11 cellular contexts compared by ENCODE assay signal in genomic region chr7:6367701-6368211, GRCh38. TPM values are rescaled to one million over a fixed set of nuclear protein-coding genes. Genes with fewer than 3 reads are reported as not detected.
DNase-seq lines count a peak whose midpoint lies in the region; TF ChIP-seq lines count a peak whose summit lies in the region.
"Had no signal": no experiment of that assay in that cellular context is flagged by ENCODE, and none has a peak within 500 bp of the region (broad histone marks: within the 10 kb centered on the region; RNA-seq: fewer than 3 reads in every experiment).

No MANE protein-coding gene starts in this region.

- H3K4me3 Mint-ChIP-seq in endothelial cell (ENCODE audit: unreplicated experiment) (no peak overlapping the region), osteocyte (ENCODE audit: unreplicated experiment) (no peak overlapping the region)
- H3K4me3 Mint-ChIP-seq in activated CD4-positive, alpha-beta T cell treated with anti-CD3 and anti-CD28 coated beads, Interleukin-2, amount 10 ng/mL, durations not matched to agents 7 days and 5 days: no peak overlapping the region
- no peak overlapping the region for H3K4me3 Mint-ChIP-seq in CD4-positive, alpha-beta memory T cell
- H3K4me3 Mint-ChIP-seq: activated naive CD8-positive, alpha-beta T cell treated with anti-CD3 and anti-CD28 coated beads, Interleukin-2, amount 50 U/mL, for 24 hours had no signal

- DNase-seq in GM23248 (peak; percentile 67), PC-9 (peak in 1 of 2 experiments; percentile 63), endothelial cell (ENCODE audit: low spot score) (no peak), osteocyte (ENCODE audit: extremely low spot score, unreplicated experiment) (no peak), NCI-H446 (lab: John Stamatoyannopoulos, UW) (no peak)
- no peak for DNase-seq in activated CD8-positive, alpha-beta memory T cell treated with anti-CD3 and anti-CD28 coated beads for 24 hours
- DNase-seq in activated CD4-positive, alpha-beta T cell treated with anti-CD3 and anti-CD28 coated beads, Interleukin-2, amount 10 ng/mL, durations not matched to agents 7 days and 5 days: no peak
- no peak for DNase-seq in CD4-positive, alpha-beta memory T cell
- DNase-seq: activated naive CD8-positive, alpha-beta T cell treated with anti-CD3 and anti-CD28 coated beads, Interleukin-2, amount 50 U/mL, for 24 hours; Karpas-422; stimulated activated CD4-positive, alpha-beta T cell treated with anti-CD3 and anti-CD28 coated beads, Interleukin-2, amount 100 ng/mL, for 48 hours had no signal

- H3K4me1 ChIP-seq in GM23248 (ENCODE audit: insufficient read depth): peaks cover 5% of the 10 kb centered on the region; the same call in 1 of the 2 replicates
- peaks cover 10% of the 10 kb centered on the region for H3K4me1 ChIP-seq in PC-9 (replicated peaks; ENCODE audit: insufficient read depth)
- H3K4me1 ChIP-seq in CD4-positive, alpha-beta memory T cell (ENCODE audit: insufficient read depth, low read length): no peaks in the 10 kb centered on the region

- H3K4me1 Mint-ChIP-seq in endothelial cell (ENCODE audit: unreplicated experiment) (peaks cover 3% of the 10 kb centered on the region), osteocyte (ENCODE audit: unreplicated experiment) (peaks cover 12% of the 10 kb centered on the region)
- peaks cover 10% of the 10 kb centered on the region for H3K4me1 Mint-ChIP-seq in activated CD4-positive, alpha-beta T cell treated with anti-CD3 and anti-CD28 coated beads, Interleukin-2, amount 10 ng/mL, durations not matched to agents 7 days and 5 days
- H3K4me1 Mint-ChIP-seq in CD4-positive, alpha-beta memory T cell: peaks cover 0 to 2% (median under 1%) of the 10 kb centered on the region in 4 donors

- H3K27me3 Mint-ChIP-seq in endothelial cell (ENCODE audit: unreplicated experiment) (peaks cover 2% of the 10 kb centered on the region), osteocyte (ENCODE audit: unreplicated experiment) (no peaks in the 10 kb centered on the region)
- no peaks in the 10 kb centered on the region for H3K27me3 Mint-ChIP-seq in activated CD4-positive, alpha-beta T cell treated with anti-CD3 and anti-CD28 coated beads, Interleukin-2, amount 10 ng/mL, durations not matched to agents 7 days and 5 days
- no peaks in the 10 kb centered on the region for H3K27me3 Mint-ChIP-seq in CD4-positive, alpha-beta memory T cell
- H3K27me3 Mint-ChIP-seq: activated naive CD8-positive, alpha-beta T cell treated with anti-CD3 and anti-CD28 coated beads, Interleukin-2, amount 50 U/mL, for 24 hours had no signal

- no peaks in the 10 kb centered on the region for H3K9me3 Mint-ChIP-seq in endothelial cell (ENCODE audit: unreplicated experiment)
- H3K9me3 Mint-ChIP-seq in osteocyte (ENCODE audit: unreplicated experiment): no peaks in the 10 kb centered on the region
- H3K9me3 Mint-ChIP-seq in activated CD4-positive, alpha-beta T cell treated with anti-CD3 and anti-CD28 coated beads, Interleukin-2, amount 10 ng/mL, durations not matched to agents 7 days and 5 days: no peaks in the 10 kb centered on the region
- no peaks in the 10 kb centered on the region for H3K9me3 Mint-ChIP-seq in CD4-positive, alpha-beta memory T cell
- H3K9me3 Mint-ChIP-seq: activated naive CD8-positive, alpha-beta T cell treated with anti-CD3 and anti-CD28 coated beads, Interleukin-2, amount 50 U/mL, for 24 hours had no signal

- H3K27ac ChIP-seq in GM23248 (peak overlapping the region; percentile 43), PC-9 (peak overlapping the region; percentile 18; the same call in 1 of the 2 replicates)
- no peak overlapping the region for H3K27ac ChIP-seq in CD4-positive, alpha-beta memory T cell (ENCODE audit: low read depth, low read length)

- no peaks in the 10 kb centered on the region for H3K36me3 ChIP-seq in GM23248 (ENCODE audit: low read depth)
- no peaks in the 10 kb centered on the region for H3K36me3 ChIP-seq in PC-9 (ENCODE audit: low read depth)
- no peaks in the 10 kb centered on the region for H3K36me3 ChIP-seq in CD4-positive, alpha-beta memory T cell (ENCODE audit: insufficient read depth, low read length)

- H3K27ac Mint-ChIP-seq in endothelial cell (ENCODE audit: unreplicated experiment): peak overlapping the region; percentile 31
- peak overlapping the region; percentile 73 for H3K27ac Mint-ChIP-seq in osteocyte (ENCODE audit: unreplicated experiment)
- H3K27ac Mint-ChIP-seq in activated CD4-positive, alpha-beta T cell treated with anti-CD3 and anti-CD28 coated beads, Interleukin-2, amount 10 ng/mL, durations not matched to agents 7 days and 5 days: no peak overlapping the region
- no peak overlapping the region for H3K27ac Mint-ChIP-seq in CD4-positive, alpha-beta memory T cell
- H3K27ac Mint-ChIP-seq: activated naive CD8-positive, alpha-beta T cell treated with anti-CD3 and anti-CD28 coated beads, Interleukin-2, amount 50 U/mL, for 24 hours had no signal

- H3K79me2 ChIP-seq in GM23248 (ENCODE audit: insufficient read depth) (no peaks in the 10 kb centered on the region), PC-9 (ENCODE audit: low read depth) (no peaks in the 10 kb centered on the region)

- H3F3A ChIP-seq in GM23248 (ENCODE audit: insufficient read depth) (0 out of 2 replicates have a peak, but pooled peaks cover 4% of the 10 kb centered on the region), PC-9 (ENCODE audit: insufficient read depth, low read depth) (peaks cover 22% of the 10 kb centered on the region)

- in situ Hi-C loops in GM23248 (cut with MboI): no loop called here

- no peak for TF ChIP-seq CTCF in PC-9 (conservative IDR thresholded peaks at IDR 0.05)
- no peak for TF ChIP-seq CTCF in endothelial cell (IDR thresholded peaks at IDR 0.05; ENCODE audit: unreplicated experiment)
- TF ChIP-seq CTCF in osteocyte (IDR thresholded peaks at IDR 0.05): no peak

- H3K9me2 ChIP-seq in GM23248 (ENCODE audit: insufficient read depth): no peaks in the 10 kb centered on the region
- H3K9me2 ChIP-seq in PC-9 (ENCODE audit: insufficient read depth): no peaks in the 10 kb centered on the region

- intact Hi-C loops in PC-9 (cut with micrococcal nuclease; ENCODE audit: unreplicated experiment): no loop called here
- intact Hi-C loops in CD4-positive, alpha-beta memory T cell (cut with micrococcal nuclease): no loop called here

- peak overlapping the region; percentile 6 for H3K4me2 ChIP-seq in GM23248 (ENCODE audit: unreplicated experiment)
- peak overlapping the region; percentile 17 for H3K4me2 ChIP-seq in PC-9

- 62 to 68% methylated on average over 4 of the region's 4 CpGs for WGBS in GM23248 (ENCODE audit: low coverage in 1 of 2, low lambda C conversion rate in 2 of 2, missing lambda C conversion rate in 2 of 2), 2 experiments

- POLR2A ChIA-PET in PC-9 (lab: Charles Lee; ENCODE audit: unreplicated experiment): interaction anchor here (0.5 to 0.6 kb wide), 3 partner anchors 39 to 1398 kb away, joined by 5 to 7 read pairs (median 6); no protein-coding TSS in a partner anchor
- POLR2A ChIA-PET in activated CD4-positive, alpha-beta T cell treated with anti-CD3 and anti-CD28 coated beads, Interleukin-2, amount 10 ng/mL, durations not matched to agents 7 days and 5 days (lab: Charles Lee): no interaction called here
- POLR2A ChIA-PET in CD4-positive, alpha-beta memory T cell (lab: Charles Lee; ENCODE audit: partially characterized antibody): no interaction called here

- H2AFZ ChIP-seq in GM23248 (peak overlapping the region; percentile 85), PC-9 (no peak overlapping the region; the same call in 1 of the 2 replicates)

- H4K20me1 ChIP-seq in GM23248 (ENCODE audit: insufficient read depth) (no peaks in the 10 kb centered on the region), PC-9 (ENCODE audit: insufficient read depth) (no peaks in the 10 kb centered on the region)

- CTCF ChIA-PET in PC-9 (lab: Charles Lee): interaction anchor here (0.6 to 0.9 kb wide), 2 partner anchors 16 to 18 kb away, joined by 4 to 14 read pairs; no protein-coding TSS in a partner anchor
- CTCF ChIA-PET in activated CD4-positive, alpha-beta T cell treated with anti-CD3 and anti-CD28 coated beads, Interleukin-2, amount 10 ng/mL, durations not matched to agents 7 days and 5 days (lab: Charles Lee): no interaction called here
- CTCF ChIA-PET in CD4-positive, alpha-beta memory T cell (lab: Charles Lee; ENCODE audit: partially characterized antibody): no interaction called here

- H3K9me3 ChIP-seq in GM23248 (ENCODE audit: low read depth): no peaks in the 10 kb centered on the region
- no peaks in the 10 kb centered on the region for H3K9me3 ChIP-seq in PC-9 (ENCODE audit: insufficient read depth, low read depth)
- H3K9me3 ChIP-seq in CD4-positive, alpha-beta memory T cell (ENCODE audit: control insufficient read depth in 1 of 2, low read length in 2 of 2): no peaks in the 10 kb centered on the region

- H3K27me3 ChIP-seq in GM23248 (replicated peaks; ENCODE audit: insufficient read depth) (no peaks in the 10 kb centered on the region), PC-9 (ENCODE audit: insufficient read depth, low read depth) (no peaks in the 10 kb centered on the region)
- H3K27me3 ChIP-seq in CD4-positive, alpha-beta memory T cell (ENCODE audit: insufficient read depth, low read length): no peaks in the 10 kb centered on the region

- H3K36me3 Mint-ChIP-seq in endothelial cell (ENCODE audit: low read depth, unreplicated experiment): no peaks in the 10 kb centered on the region
- no peaks in the 10 kb centered on the region for H3K36me3 Mint-ChIP-seq in osteocyte (ENCODE audit: unreplicated experiment)
- H3K36me3 Mint-ChIP-seq in activated CD4-positive, alpha-beta T cell treated with anti-CD3 and anti-CD28 coated beads, Interleukin-2, amount 10 ng/mL, durations not matched to agents 7 days and 5 days (ENCODE audit: low read depth): no peaks in the 10 kb centered on the region
- no peaks in the 10 kb centered on the region for H3K36me3 Mint-ChIP-seq in CD4-positive, alpha-beta memory T cell

- H3K4me3 ChIP-seq in GM23248 (no peak overlapping the region), PC-9 (no peak overlapping the region)
- no peak overlapping the region for H3K4me3 ChIP-seq in CD4-positive, alpha-beta memory T cell (ENCODE audit: low read length in 2 of 2)

- peak overlapping the region; percentile 32; the same call in 1 of the 2 replicates for H3K9ac ChIP-seq in GM23248

- no TSS peak for BruUV-seq in PC-9 (replicated peaks; lab: Mats Ljungman, UMichigan)

RNA-seq across cellular contexts. Expression of gene RAC1, which starts 6.6 kb away (rescaled TPM):
- total RNA-seq in GM23248 (2014; rRNA removed; shearing (Covaris generic)): 68.8 and 95.4 TPM in 2 replicates
- polyA plus RNA-seq in GM23248 (2016; fragmentation: Nextera tagmentation; extraction: Ambion mirVana): 612 and 613 TPM in 2 replicates
- 480 and 482 TPM in 2 replicates for total RNA-seq in PC-9 (2021)
- 307 TPM for total RNA-seq in endothelial cell (ENCODE audit: unreplicated experiment)
- 267 and 270 TPM in 2 replicates for total RNA-seq in osteocyte
- 100 to 1,000 TPM; 170 to 187 TPM for total RNA-seq in activated CD4-positive, alpha-beta T cell treated with anti-CD3 and anti-CD28 coated beads, Interleukin-2, amount 10 ng/mL, durations not matched to agents 7 days and 5 days
- total RNA-seq in CD4-positive, alpha-beta memory T cell: 10 to 100 TPM; 85.5 to 94.3 TPM
- 100 to 1,000 TPM; 187 to 283 TPM for polyA plus RNA-seq in CD4-positive, alpha-beta memory T cell

RNA-seq across cellular contexts. Expression of gene FAM220A, which starts 19.0 kb away (rescaled TPM):
- total RNA-seq in GM23248 (2014; rRNA removed; shearing (Covaris generic)): 18.0 and 23.7 TPM in 2 replicates
- 21.0 and 21.1 TPM in 2 replicates for polyA plus RNA-seq in GM23248 (2016; fragmentation: Nextera tagmentation; extraction: Ambion mirVana)
- total RNA-seq in PC-9 (2021) (19.0 and 19.2 TPM in 2 replicates), endothelial cell (ENCODE audit: unreplicated experiment) (15.6 TPM), osteocyte (23.0 and 27.7 TPM in 2 replicates)
- 10 to 100 TPM; 11.2 to 17.2 TPM for total RNA-seq in activated CD4-positive, alpha-beta T cell treated with anti-CD3 and anti-CD28 coated beads, Interleukin-2, amount 10 ng/mL, durations not matched to agents 7 days and 5 days
- total RNA-seq in CD4-positive, alpha-beta memory T cell: 10 to 100 TPM; 17.0 to 18.1 TPM
- 1 to 10 TPM; 2.6 to 4.7 TPM for polyA plus RNA-seq in CD4-positive, alpha-beta memory T cell

Comparison
In these comparisons a context has a peak if more than half of its experiments do, and no peak if none do; other contexts are left out.
1. H3K27ac Mint-ChIP-seq: peak in endothelial cell (single experiment) and osteocyte (single experiment); none in activated CD4-positive, alpha-beta T cell treated with anti-CD3 and anti-CD28 coated beads, Interleukin-2, amount 10 ng/mL, durations not matched to agents 7 days and 5 days (single experiment) and CD4-positive, alpha-beta memory T cell (0 of 7).